In the genomic region with DNA sequence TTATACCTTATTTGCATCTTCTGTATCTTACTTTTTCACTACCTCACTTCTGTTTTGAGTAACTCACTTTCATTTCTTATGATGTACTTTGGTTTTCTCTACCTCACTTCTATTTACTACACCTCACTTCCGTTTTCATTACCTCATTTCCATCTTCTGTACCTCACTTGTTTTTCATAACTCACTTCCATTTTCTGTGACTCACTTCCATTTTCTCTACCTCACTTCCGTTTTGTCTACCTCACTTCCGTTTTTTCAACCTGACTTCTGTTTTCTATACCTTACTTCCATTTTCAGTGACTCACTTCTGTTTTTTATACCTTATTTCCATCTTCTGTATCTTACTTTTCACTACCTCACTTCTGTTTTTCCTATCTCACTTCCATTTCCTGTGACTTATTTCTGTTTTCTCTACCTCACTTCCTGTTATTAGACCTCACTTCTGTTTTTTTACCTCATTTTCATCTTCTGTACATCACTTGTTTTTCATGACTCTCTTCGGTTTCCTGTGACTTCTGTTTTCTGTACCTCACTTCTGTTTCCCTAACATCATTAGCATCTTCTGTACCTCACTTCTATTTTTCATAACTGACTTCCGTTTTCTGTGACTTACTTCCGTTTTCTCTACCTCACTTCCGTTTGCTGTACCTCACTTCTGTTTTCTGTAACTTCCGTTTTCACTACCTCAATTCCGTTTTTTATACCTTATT, we compare ENCODE assay signal across 11 cellular contexts.
"Had no signal": no experiment of that assay in that cellular context is flagged by ENCODE, and none has a peak within 500 bp of the region (broad histone marks: within the 10 kb centered on the region; RNA-seq: fewer than 3 reads in every experiment).

No MANE protein-coding gene starts in this region.

- H3K4me3 ChIP-seq: upper lobe of right lung had no signal

- DNase-seq: activated CD4-positive, alpha-beta memory T cell treated with anti-CD3 and anti-CD28 coated beads for 36 hours; activated CD4-positive, alpha-beta T cell treated with anti-CD3 and anti-CD28 coated beads for 1 hour; activated gamma-delta T cell treated with Interleukin-2 at 50 U/mL for 16 hours; activated naive CD8-positive, alpha-beta T cell treated with anti-CD3 and anti-CD28 coated beads, Interleukin-2, amount 10 ng/mL, durations not matched to agents 7 days and 5 days; activated T-cell treated with anti-CD3 and anti-CD28 coated beads, Interleukin-2, amount 50 U/mL, for 72 hours; anterior cingulate cortex; hippocampal formation; kidney glomerular epithelial cell; stimulated activated CD4-positive, alpha-beta T cell treated with anti-CD3 and anti-CD28 coated beads, Interleukin-2, amount 100 ng/mL, for 48 hours; stimulated activated naive CD8-positive, alpha-beta T cell treated with anti-CD3 and anti-CD28 coated beads, Interleukin-15, Interleukin-2, amounts not matched to agents 100 U/mL and 50 U/mL, for 24 hours; upper lobe of right lung had no signal

- H3K27me3 ChIP-seq: upper lobe of right lung had no signal

- H3K27ac ChIP-seq: upper lobe of right lung had no signal

- H3K36me3 ChIP-seq: upper lobe of right lung had no signal

- H3K4me1 ChIP-seq: upper lobe of right lung had no signal

- ATAC-seq: stimulated activated naive CD8-positive, alpha-beta T cell treated with anti-CD3 and anti-CD28 coated beads, Interleukin-15, Interleukin-2, amounts not matched to agents 100 U/mL and 50 U/mL, for 24 hours; upper lobe of right lung had no signal
